Comparison of ENCODE assay signal across 1 cellular context in genomic region chr6:36595168-36595818, GRCh38.
TF ChIP-seq lines count a peak whose summit lies in the region.

No MANE protein-coding gene starts in this region.

TF ChIP-seq in K562, 482 proteins besides CTCF, POLR2A, EP300 and RAD21 (continued from another document and continues in another):
- TF ChIP-seq ZNF318 (IDR thresholded peaks at IDR 0.05; ENCODE audit: borderline replicate concordance in 1 of 2, low read depth in 1 of 2), result 0 out of 4 replicates have a peak, but pooled peaks of 1 of the 2 experiments have one; percentile 12
- TF ChIP-seq RFX7 (CRISPR knock-in tag; IDR thresholded peaks at IDR 0.05), result no peak
- peak; percentile 57 for TF ChIP-seq SUPT5H (IDR thresholded peaks at IDR 0.05)
- 0 out of 4 replicates have a peak, but pooled peaks of 1 of the 2 experiments have one; percentile 10 for TF ChIP-seq NONO (IDR thresholded peaks at IDR 0.05; ENCODE audit: low read depth in 2 of 2, low read length in 1 of 2)
- 0 out of 2 replicates have a peak, but pooled peaks have one; percentile 9 for TF ChIP-seq NKRF (IDR thresholded peaks at IDR 0.05; ENCODE audit: borderline replicate concordance)
- TF ChIP-seq ZBTB26 (CRISPR knock-in tag; IDR thresholded peaks at IDR 0.05), result 0 out of 2 replicates have a peak, but pooled peaks have one; percentile 37
- peak; percentile 34 for TF ChIP-seq VEZF1 (CRISPR knock-in tag; IDR thresholded peaks at IDR 0.05)
- peak; percentile 29; the same call in 1 of the 2 replicates for TF ChIP-seq SMARCC2 (IDR thresholded peaks at IDR 0.05; ENCODE audit: low read depth)
- peak; percentile 36; the same call in 1 of the 2 replicates for TF ChIP-seq ATF3 (IDR thresholded peaks at IDR 0.05)
- TF ChIP-seq ATF3 (CRISPR knock-in tag; conservative IDR thresholded peaks at IDR 0.05), result no peak
- TF ChIP-seq TEAD4 (IDR thresholded peaks at IDR 0.05; ENCODE audit: low read length), result no peak
- no peak for TF ChIP-seq TEAD4 (CRISPR knock-in tag; IDR thresholded peaks at IDR 0.05; ENCODE audit: borderline replicate concordance)
- 0 out of 4 replicates have a peak, but pooled peaks of 1 of the 2 experiments have one; percentile 57 for TF ChIP-seq SIN3A (IDR thresholded peaks at IDR 0.05; ENCODE audit: borderline replicate concordance in 2 of 2, control insufficient read depth in 1 of 2, low read depth in 2 of 2, low read length in 2 of 2)
- TF ChIP-seq ETV6 (IDR thresholded peaks at IDR 0.05; ENCODE audit: borderline replicate concordance in 1 of 2, low read depth in 2 of 2, low read length in 1 of 2), result 0 out of 4 replicates have a peak, but pooled peaks of 1 of the 2 experiments have one; percentile 5
- no peak for TF ChIP-seq ETV6 (CRISPR knock-in tag; IDR thresholded peaks at IDR 0.05; ENCODE audit: borderline replicate concordance)
- TF ChIP-seq PHF8 (IDR thresholded peaks at IDR 0.05; ENCODE audit: borderline replicate concordance, low read length), result no peak
- TF ChIP-seq ZNF740 (CRISPR knock-in tag; IDR thresholded peaks at IDR 0.05), result no peak
- 0 out of 4 replicates have a peak, but pooled peaks of 1 of the 2 experiments have one; percentile 33 for TF ChIP-seq ZNF740 (tag; IDR thresholded peaks at IDR 0.05)
- TF ChIP-seq ZBTB9 (CRISPR knock-in tag; IDR thresholded peaks at IDR 0.05), result 0 out of 2 replicates have a peak, but pooled peaks have one; percentile 3
- TF ChIP-seq HOXB6 (CRISPR knock-in tag; IDR thresholded peaks at IDR 0.05; ENCODE audit: borderline replicate concordance), result no peak
- TF ChIP-seq SNRNP70 (optimal IDR thresholded peaks at IDR 0.05; ENCODE audit: low read depth, low read length), result no peak
- TF ChIP-seq RFX5 (IDR thresholded peaks at IDR 0.05; ENCODE audit: low read depth, low read length), result peak; percentile 37; the same call in 1 of the 2 replicates
- TF ChIP-seq ZNF592 (IDR thresholded peaks at IDR 0.05), result 0 out of 2 replicates have a peak, but pooled peaks have one; percentile 22
- no peak for TF ChIP-seq NCOA1 (IDR thresholded peaks at IDR 0.05; ENCODE audit: low read depth)
- TF ChIP-seq ZFPM2 (CRISPR knock-in tag; IDR thresholded peaks at IDR 0.05), result no peak
- no peak for TF ChIP-seq HLTF (IDR thresholded peaks at IDR 0.05)
- peak in 1 of 2 experiments; percentile 35; a peak in 2 of 4 replicates for TF ChIP-seq HDAC1 (IDR thresholded peaks at IDR 0.05)
- peak; percentile 3 for TF ChIP-seq RBM25 (IDR thresholded peaks at IDR 0.05; ENCODE audit: low read depth, low read length, severe bottlenecking)
- no peak for TF ChIP-seq FOXA3 (CRISPR knock-in tag; conservative IDR thresholded peaks at IDR 0.05 in 1 of 2, IDR thresholded peaks at IDR 0.05 in 1 of 2)
- TF ChIP-seq HNRNPL (IDR thresholded peaks at IDR 0.05; ENCODE audit: low read depth, low read length), result peak; percentile 72; the same call in 1 of the 2 replicates
- peak; percentile 16; the same call in 1 of the 2 replicates for TF ChIP-seq POLR2H (tag; IDR thresholded peaks at IDR 0.05; ENCODE audit: low read depth)
- no peak for TF ChIP-seq ZC3H8 (IDR thresholded peaks at IDR 0.05)
- peak in 1 of 2 experiments; percentile 68; a peak in 2 of 4 replicates for TF ChIP-seq MLLT1 (IDR thresholded peaks at IDR 0.05)
- peak; percentile 12 for TF ChIP-seq ARID1B (IDR thresholded peaks at IDR 0.05)
